Comparison of ENCODE assay signal across 8 cellular contexts in the genomic region with DNA sequence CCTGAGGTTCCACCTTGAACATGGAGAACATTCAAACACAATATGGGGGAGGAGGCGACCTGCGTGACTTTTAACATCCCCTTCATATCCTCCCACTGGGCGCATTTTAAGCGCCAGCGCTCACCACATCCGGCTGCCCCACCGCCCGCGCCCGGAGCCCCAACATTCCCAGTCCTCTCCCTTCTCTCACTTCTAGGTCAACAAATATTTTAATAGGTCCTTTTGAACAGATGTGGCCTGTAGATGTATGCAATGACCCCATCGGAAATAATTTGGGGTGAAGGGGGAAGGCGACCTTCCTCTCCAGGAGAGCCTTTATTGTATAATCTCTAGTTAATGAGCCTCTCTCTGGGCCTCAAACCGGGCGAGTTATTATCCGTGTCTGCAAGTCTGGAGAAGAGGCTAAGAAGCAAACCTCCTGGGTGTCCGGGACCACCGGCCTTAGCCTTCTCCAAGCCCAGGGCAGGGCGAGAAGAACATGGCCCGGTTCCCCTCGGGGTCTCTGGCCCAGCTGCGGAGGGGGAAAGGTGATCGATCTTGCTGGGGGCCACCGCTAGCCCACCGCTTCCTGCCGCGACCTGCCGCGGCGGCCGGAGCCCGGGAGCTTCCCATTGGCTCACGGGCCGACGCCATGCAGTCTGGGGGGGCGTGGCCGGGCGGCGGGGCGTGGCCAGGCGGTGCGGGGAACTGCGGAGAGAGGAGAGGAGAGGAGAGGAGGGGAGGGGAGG.
DNase-seq lines count a peak whose midpoint lies in the region; ATAC-seq and TF ChIP-seq lines count a peak whose summit lies in the region.

No MANE protein-coding gene starts in this region.

- peaks cover 11% of the 10 kb centered on the region for H3K4me1 ChIP-seq in mononuclear cell (ENCODE audit: insufficient read depth, low read length)

- H3K27me3 ChIP-seq in mononuclear cell (ENCODE audit: insufficient read depth, low read length): peaks cover 19% of the 10 kb centered on the region

- peak; percentile 69 for ATAC-seq in GM21515 (IDR thresholded peaks at IDR 0.05; ENCODE audit: unreplicated experiment)
- ATAC-seq in activated CD8-positive, alpha-beta memory T cell treated with anti-CD3 and anti-CD28 coated beads, Interleukin-2, amount 10 ng/mL, durations not matched to agents 7 days and 5 days: peak; percentile 78

- H3K27ac Mint-ChIP-seq in activated CD8-positive, alpha-beta memory T cell treated with anti-CD3 and anti-CD28 coated beads, Interleukin-2, amount 10 ng/mL, durations not matched to agents 7 days and 5 days: no peak overlapping the region

- H3K9me3 ChIP-seq in mononuclear cell (ENCODE audit: low read depth, low read length): no peaks in the 10 kb centered on the region

- H3K27me3 Mint-ChIP-seq in activated CD8-positive, alpha-beta memory T cell treated with anti-CD3 and anti-CD28 coated beads, Interleukin-2, amount 10 ng/mL, durations not matched to agents 7 days and 5 days: peaks cover 29% of the 10 kb centered on the region

- CTCF ChIA-PET in activated CD8-positive, alpha-beta memory T cell treated with anti-CD3 and anti-CD28 coated beads, Interleukin-2, amount 10 ng/mL, durations not matched to agents 7 days and 5 days (lab: Charles Lee): no interaction called here

- peak; percentile 41 for TF ChIP-seq POLR2A in NB4 (IDR thresholded peaks at IDR 0.05; ENCODE audit: extremely low read depth, insufficient read length)

- peaks cover 9% of the 10 kb centered on the region for H3K4me1 Mint-ChIP-seq in activated CD8-positive, alpha-beta memory T cell treated with anti-CD3 and anti-CD28 coated beads, Interleukin-2, amount 10 ng/mL, durations not matched to agents 7 days and 5 days

- peak overlapping the region; percentile 77 for H3K4me3 ChIP-seq in AG10803 (ENCODE audit: low read length)
- peak overlapping the region; percentile 70 for H3K4me3 ChIP-seq in NB4 (ENCODE audit: low read depth, low read length)
- peak overlapping the region; percentile 71 for H3K4me3 ChIP-seq in epithelial cell of esophagus (ENCODE audit: low read length)
- peak overlapping the region; percentile 34 for H3K4me3 ChIP-seq in mononuclear cell (ENCODE audit: low read length)

- H3K36me3 Mint-ChIP-seq in activated CD8-positive, alpha-beta memory T cell treated with anti-CD3 and anti-CD28 coated beads, Interleukin-2, amount 10 ng/mL, durations not matched to agents 7 days and 5 days: peaks cover 1% of the 10 kb centered on the region

- peak overlapping the region; percentile 15 for H3K4me3 Mint-ChIP-seq in activated CD8-positive, alpha-beta memory T cell treated with anti-CD3 and anti-CD28 coated beads, Interleukin-2, amount 10 ng/mL, durations not matched to agents 7 days and 5 days

- no peaks in the 10 kb centered on the region for H3K9me3 Mint-ChIP-seq in activated CD8-positive, alpha-beta memory T cell treated with anti-CD3 and anti-CD28 coated beads, Interleukin-2, amount 10 ng/mL, durations not matched to agents 7 days and 5 days (ENCODE audit: low read depth)

- DNase-seq in AG10803 (ENCODE audit: low read depth) (peak; percentile 71), NB4 (ENCODE audit: low read depth) (peak; percentile 90), epithelial cell of esophagus (ENCODE audit: low read depth) (peak; percentile 87), DMS153 treated with DMSO at 0.1 percent for 48 hours (lab: John Stamatoyannopoulos, UW; ENCODE audit: unreplicated experiment) (no peak)
- DNase-seq in activated CD8-positive, alpha-beta memory T cell treated with anti-CD3 and anti-CD28 coated beads, Interleukin-2, amount 10 ng/mL, durations not matched to agents 7 days and 5 days: peak; percentile 57
- peak; percentile 30 for DNase-seq in stimulated activated CD8-positive, alpha-beta memory T cell treated with anti-CD3 and anti-CD28 coated beads, Interleukin-15, amount 100 ng/mL, for 24 hours (ENCODE audit: low read depth)

- TF ChIP-seq CTCF in AG10803 (conservative IDR thresholded peaks at IDR 0.05; ENCODE audit: low read length): no peak
- no peak for TF ChIP-seq CTCF in NB4 (IDR thresholded peaks at IDR 0.05; ENCODE audit: low read depth, low read length)
- TF ChIP-seq CTCF in epithelial cell of esophagus (IDR thresholded peaks at IDR 0.05; ENCODE audit: insufficient read depth, low read depth, low read length, missing control alignments): no peak
